Comparison of ENCODE assay signal across 12 cellular contexts in genomic region chr12:42961395-42961794, GRCh38.
DNase-seq lines count a peak whose midpoint lies in the region; ATAC-seq and TF ChIP-seq lines count a peak whose summit lies in the region.
"Had no signal": no experiment of that assay in that cellular context is flagged by ENCODE, and none has a peak within 500 bp of the region (broad histone marks: within the 10 kb centered on the region; RNA-seq: fewer than 3 reads in every experiment).

No MANE protein-coding gene starts in this region.

- TF ChIP-seq EP300 in SK-N-SH (IDR thresholded peaks at IDR 0.05; ENCODE audit: borderline replicate concordance in 1 of 2, low read depth in 1 of 2, low read length in 1 of 2) = no peak

- DNase-seq in SK-N-SH = no peak
- DNase-seq in body of pancreas = peak in 2 of 4 donors; percentile 31 to 39
- DNase-seq in kidney tubule cell (ENCODE audit: low spot score) = peak; percentile 99
- no peak for DNase-seq in NCI-H774 (lab: John Stamatoyannopoulos, UW)
- DNase-seq in KBM-7 = no peak
- DNase-seq: 8988T; activated CD4-positive, alpha-beta T cell treated with anti-CD3 and anti-CD28 coated beads, Interleukin-2, amount 50 U/mL, for 1 hour; activated naive CD4-positive, alpha-beta T cell treated with anti-CD3 and anti-CD28 coated beads for 36 hours; NCI-H2029 treated with DMSO at 0.1 percent for 48 hours had no signal

- H3K36me3 ChIP-seq in SK-N-SH (replicated peaks in 1 of 2; ENCODE audit: control insufficient read depth in 1 of 2, insufficient read depth in 2 of 2, low read length in 1 of 2) = no peaks in the 10 kb centered on the region
- no peaks in the 10 kb centered on the region for H3K36me3 ChIP-seq in body of pancreas (replicated peaks in 1 of 2; ENCODE audit: insufficient read depth in 1 of 2, low read depth in 2 of 2)

- no peaks in the 10 kb centered on the region; a peak in 1 of 4 replicates for H3K4me1 ChIP-seq in SK-N-SH (ENCODE audit: control insufficient read depth in 1 of 2, insufficient read depth in 2 of 2, low read depth in 1 of 2, low read length in 1 of 2)
- H3K4me1 ChIP-seq in body of pancreas = peaks cover 16% of the 10 kb centered on the region

- H3K27me3 ChIP-seq in SK-N-SH (ENCODE audit: insufficient read depth) (no peaks in the 10 kb centered on the region), body of pancreas (no peaks in the 10 kb centered on the region)

- H3F3A ChIP-seq in SK-N-SH (replicated peaks; ENCODE audit: insufficient read depth) = no peaks in the 10 kb centered on the region

- H3K9ac ChIP-seq in SK-N-SH = no peak overlapping the region

- POLR2A ChIA-PET in SK-N-SH (lab: Yijun Ruan, JAX) = no interaction called here

- no peaks in the 10 kb centered on the region for H3K9me3 ChIP-seq in SK-N-SH
- no peaks in the 10 kb centered on the region for H3K9me3 ChIP-seq in body of pancreas

- H3K4me3 ChIP-seq in SK-N-SH (ENCODE audit: low read depth in 2 of 2, low read length in 1 of 2) (no peak overlapping the region), body of pancreas (no peak overlapping the region)

- TF ChIP-seq CTCF in SK-N-SH (IDR thresholded peaks at IDR 0.05) (no peak), body of pancreas (IDR thresholded peaks at IDR 0.05) (no peak)

- H3K4me2 ChIP-seq in SK-N-SH = no peak overlapping the region

- no peaks in the 10 kb centered on the region for H3K79me2 ChIP-seq in SK-N-SH (ENCODE audit: insufficient read depth)

- TF ChIP-seq RAD21 in SK-N-SH (IDR thresholded peaks at IDR 0.05; ENCODE audit: low read length) = no peak

- no peak for TF ChIP-seq POLR2A in body of pancreas (IDR thresholded peaks at IDR 0.05)

- WGBS in SK-N-SH (ENCODE audit: low lambda C conversion rate) = 45% methylated on average over 3 of the region's 3 CpGs
- WGBS in body of pancreas, 2 donors = 34 to 46% methylated on average over 3 of the region's 3 CpGs

- intact Hi-C loops in body of pancreas (cut with DNase I) = no loop called here

- H3K9me2 ChIP-seq in SK-N-SH = no peaks in the 10 kb centered on the region

- no peak for ATAC-seq in SK-N-SH treated with all-trans-retinoic acid at 6 μM for 48 hours
- ATAC-seq in body of pancreas = peak; percentile 91
- no peak for ATAC-seq in HG02678 (IDR thresholded peaks at IDR 0.05; ENCODE audit: unreplicated experiment)
- no peak for ATAC-seq in HG03521 (IDR thresholded peaks at IDR 0.05; ENCODE audit: unreplicated experiment)

- in situ Hi-C loops in KBM-7 (cut with MboI; ENCODE audit: low pct_unique_long_range_greater_than_20kb, low sequenced_read_pairs) = no loop called here

- CTCF ChIA-PET in SK-N-SH (lab: Yijun Ruan, JAX) = no interaction called here

- H4K20me1 ChIP-seq in SK-N-SH (ENCODE audit: insufficient read depth) = no peaks in the 10 kb centered on the region

- H3K27ac ChIP-seq in SK-N-SH (ENCODE audit: low read depth in 2 of 2, low read length in 1 of 2) (peak overlapping the region in 1 of 2 experiments; percentile 65; a peak in 1 of 4 replicates), body of pancreas (peak overlapping the region in 3 of 4 donors; percentile 16 to 57 (median 56))

- no peak overlapping the region for H2AFZ ChIP-seq in SK-N-SH (ENCODE audit: low read depth)

TF ChIP-seq in SK-N-SH treated with all-trans-retinoic acid at 6 μM for 48 hours, 23 proteins besides CTCF, POLR2A, EP300 and RAD21 (continues in another document):
- TF ChIP-seq ZFP3 (CRISPR knock-in tag; IDR thresholded peaks at IDR 0.05) = no peak
- TF ChIP-seq, protein P1, sequence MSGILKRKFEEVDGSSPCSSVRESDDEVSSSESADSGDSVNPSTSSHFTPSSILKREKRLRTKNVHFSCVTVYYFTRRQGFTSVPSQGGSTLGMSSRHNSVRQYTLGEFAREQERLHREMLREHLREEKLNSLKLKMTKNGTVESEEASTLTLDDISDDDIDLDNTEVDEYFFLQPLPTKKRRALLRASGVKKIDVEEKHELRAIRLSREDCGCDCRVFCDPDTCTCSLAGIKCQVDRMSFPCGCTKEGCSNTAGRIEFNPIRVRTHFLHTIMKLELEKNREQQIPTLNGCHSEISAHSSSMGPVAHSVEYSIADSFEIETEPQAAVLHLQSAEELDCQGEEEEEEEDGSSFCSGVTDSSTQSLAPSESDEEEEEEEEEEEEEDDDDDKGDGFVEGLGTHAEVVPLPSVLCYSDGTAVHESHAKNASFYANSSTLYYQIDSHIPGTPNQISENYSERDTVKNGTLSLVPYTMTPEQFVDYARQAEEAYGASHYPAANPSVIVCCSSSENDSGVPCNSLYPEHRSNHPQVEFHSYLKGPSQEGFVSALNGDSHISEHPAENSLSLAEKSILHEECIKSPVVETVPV (CRISPR knock-in tag; IDR thresholded peaks at IDR 0.05) = no peak
- TF ChIP-seq RARB (CRISPR knock-in tag; IDR thresholded peaks at IDR 0.05) = no peak
- no peak for TF ChIP-seq BACH2 (CRISPR knock-in tag; IDR thresholded peaks at IDR 0.05; ENCODE audit: borderline replicate concordance)
- no peak for TF ChIP-seq ESRRG (CRISPR knock-in tag; IDR thresholded peaks at IDR 0.05)
- TF ChIP-seq ZC3H10 (CRISPR knock-in tag; IDR thresholded peaks at IDR 0.05) = no peak
- TF ChIP-seq, protein P2, sequence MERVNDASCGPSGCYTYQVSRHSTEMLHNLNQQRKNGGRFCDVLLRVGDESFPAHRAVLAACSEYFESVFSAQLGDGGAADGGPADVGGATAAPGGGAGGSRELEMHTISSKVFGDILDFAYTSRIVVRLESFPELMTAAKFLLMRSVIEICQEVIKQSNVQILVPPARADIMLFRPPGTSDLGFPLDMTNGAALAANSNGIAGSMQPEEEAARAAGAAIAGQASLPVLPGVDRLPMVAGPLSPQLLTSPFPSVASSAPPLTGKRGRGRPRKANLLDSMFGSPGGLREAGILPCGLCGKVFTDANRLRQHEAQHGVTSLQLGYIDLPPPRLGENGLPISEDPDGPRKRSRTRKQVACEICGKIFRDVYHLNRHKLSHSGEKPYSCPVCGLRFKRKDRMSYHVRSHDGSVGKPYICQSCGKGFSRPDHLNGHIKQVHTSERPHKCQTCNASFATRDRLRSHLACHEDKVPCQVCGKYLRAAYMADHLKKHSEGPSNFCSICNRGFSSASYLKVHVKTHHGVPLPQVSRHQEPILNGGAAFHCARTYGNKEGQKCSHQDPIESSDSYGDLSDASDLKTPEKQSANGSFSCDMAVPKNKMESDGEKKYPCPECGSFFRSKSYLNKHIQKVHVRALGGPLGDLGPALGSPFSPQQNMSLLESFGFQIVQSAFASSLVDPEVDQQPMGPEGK (CRISPR knock-in tag; IDR thresholded peaks at IDR 0.05; ENCODE audit: borderline replicate concordance) = 0 out of 2 replicates have a peak, but pooled peaks have one; percentile 34
- TF ChIP-seq OSR1 (CRISPR knock-in tag; IDR thresholded peaks at IDR 0.05) = no peak
- TF ChIP-seq SNAI2 (CRISPR knock-in tag; IDR thresholded peaks at IDR 0.05) = no peak
- TF ChIP-seq ZFP30 (CRISPR knock-in tag; IDR thresholded peaks at IDR 0.05) = no peak
- no peak for TF ChIP-seq ARNTL (CRISPR knock-in tag; IDR thresholded peaks at IDR 0.05; ENCODE audit: borderline replicate concordance, low read depth)
- TF ChIP-seq TOX (CRISPR knock-in tag; IDR thresholded peaks at IDR 0.05; ENCODE audit: borderline replicate concordance) = no peak
- TF ChIP-seq CSDC2 (CRISPR knock-in tag; IDR thresholded peaks at IDR 0.05) = no peak

TF ChIP-seq in SK-N-SH, 30 proteins besides CTCF, POLR2A, EP300 and RAD21 (continues in another document):
- TF ChIP-seq, protein P3, sequence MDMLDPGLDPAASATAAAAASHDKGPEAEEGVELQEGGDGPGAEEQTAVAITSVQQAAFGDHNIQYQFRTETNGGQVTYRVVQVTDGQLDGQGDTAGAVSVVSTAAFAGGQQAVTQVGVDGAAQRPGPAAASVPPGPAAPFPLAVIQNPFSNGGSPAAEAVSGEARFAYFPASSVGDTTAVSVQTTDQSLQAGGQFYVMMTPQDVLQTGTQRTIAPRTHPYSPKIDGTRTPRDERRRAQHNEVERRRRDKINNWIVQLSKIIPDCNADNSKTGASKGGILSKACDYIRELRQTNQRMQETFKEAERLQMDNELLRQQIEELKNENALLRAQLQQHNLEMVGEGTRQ (IDR thresholded peaks at IDR 0.05; ENCODE audit: borderline replicate concordance, low read depth, low read length) = no peak
- TF ChIP-seq, protein P4, sequence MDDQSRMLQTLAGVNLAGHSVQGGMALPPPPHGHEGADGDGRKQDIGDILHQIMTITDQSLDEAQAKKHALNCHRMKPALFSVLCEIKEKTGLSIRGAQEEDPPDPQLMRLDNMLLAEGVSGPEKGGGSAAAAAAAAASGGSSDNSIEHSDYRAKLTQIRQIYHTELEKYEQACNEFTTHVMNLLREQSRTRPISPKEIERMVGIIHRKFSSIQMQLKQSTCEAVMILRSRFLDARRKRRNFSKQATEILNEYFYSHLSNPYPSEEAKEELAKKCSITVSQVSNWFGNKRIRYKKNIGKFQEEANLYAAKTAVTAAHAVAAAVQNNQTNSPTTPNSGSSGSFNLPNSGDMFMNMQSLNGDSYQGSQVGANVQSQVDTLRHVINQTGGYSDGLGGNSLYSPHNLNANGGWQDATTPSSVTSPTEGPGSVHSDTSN (IDR thresholded peaks at IDR 0.05) = no peak
- TF ChIP-seq, protein P5, sequence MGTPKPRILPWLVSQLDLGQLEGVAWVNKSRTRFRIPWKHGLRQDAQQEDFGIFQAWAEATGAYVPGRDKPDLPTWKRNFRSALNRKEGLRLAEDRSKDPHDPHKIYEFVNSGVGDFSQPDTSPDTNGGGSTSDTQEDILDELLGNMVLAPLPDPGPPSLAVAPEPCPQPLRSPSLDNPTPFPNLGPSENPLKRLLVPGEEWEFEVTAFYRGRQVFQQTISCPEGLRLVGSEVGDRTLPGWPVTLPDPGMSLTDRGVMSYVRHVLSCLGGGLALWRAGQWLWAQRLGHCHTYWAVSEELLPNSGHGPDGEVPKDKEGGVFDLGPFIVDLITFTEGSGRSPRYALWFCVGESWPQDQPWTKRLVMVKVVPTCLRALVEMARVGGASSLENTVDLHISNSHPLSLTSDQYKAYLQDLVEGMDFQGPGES (IDR thresholded peaks at IDR 0.05; ENCODE audit: low read depth, low read length) = no peak
- TF ChIP-seq RFX5 (IDR thresholded peaks at IDR 0.05; ENCODE audit: low read length) (no peak), EZH2phosphoT487 (IDR thresholded peaks at IDR 0.05; ENCODE audit: borderline replicate concordance, low read depth) (no peak), TCF12 (IDR thresholded peaks at IDR 0.05) (no peak), RCOR1 (IDR thresholded peaks at IDR 0.05; ENCODE audit: low read length) (no peak), POLR2AphosphoS5 (IDR thresholded peaks at IDR 0.05; ENCODE audit: low read depth, low read length) (no peak), RXRA (IDR thresholded peaks at IDR 0.05; ENCODE audit: borderline replicate concordance, low read depth) (no peak), SIN3A (IDR thresholded peaks at IDR 0.05; ENCODE audit: borderline replicate concordance, low read depth, low read length) (no peak), TEAD4 (IDR thresholded peaks at IDR 0.05; ENCODE audit: borderline replicate concordance, insufficient read depth) (no peak), GABPA (IDR thresholded peaks at IDR 0.05; ENCODE audit: low read depth) (no peak), ELF1 (IDR thresholded peaks at IDR 0.05) (no peak)
